8 cellular contexts compared by ENCODE assay signal in the genomic region with DNA sequence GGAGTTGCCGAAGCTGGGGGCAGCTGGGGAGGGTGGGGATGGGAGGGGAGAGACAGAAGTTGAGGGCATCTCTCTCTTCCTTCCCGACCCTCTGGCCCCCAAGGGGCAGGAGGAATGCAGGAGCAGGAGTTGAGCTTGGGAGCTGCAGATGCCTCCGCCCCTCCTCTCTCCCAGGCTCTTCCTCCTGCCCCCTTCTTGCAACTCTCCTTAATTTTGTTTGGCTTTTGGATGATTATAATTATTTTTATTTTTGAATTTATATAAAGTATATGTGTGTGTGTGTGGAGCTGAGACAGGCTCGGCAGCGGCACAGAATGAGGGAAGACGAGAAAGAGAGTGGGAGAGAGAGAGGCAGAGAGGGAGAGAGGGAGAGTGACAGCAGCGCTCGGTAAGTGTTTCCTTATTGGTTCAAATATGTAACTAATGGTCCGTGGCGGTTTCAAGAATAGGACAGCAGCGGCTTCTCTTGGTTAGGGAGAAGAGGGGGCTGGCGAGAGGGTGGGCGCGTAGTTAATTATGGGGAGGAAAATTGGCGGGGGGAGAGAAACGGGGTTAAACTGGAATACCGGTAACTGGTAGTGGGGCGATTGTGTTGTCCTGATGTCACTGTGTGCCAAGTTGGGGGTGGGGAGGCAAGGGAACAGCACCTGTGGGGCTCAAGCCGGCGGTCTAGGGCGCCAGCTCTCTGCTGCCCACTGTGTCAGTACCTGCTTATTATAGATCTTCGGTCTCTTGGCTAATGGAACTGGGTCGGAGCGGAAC. TPM values are rescaled to one million over a fixed set of nuclear protein-coding genes. Genes with fewer than 3 reads are reported as not detected.
DNase-seq lines count a peak whose midpoint lies in the region; ATAC-seq and TF ChIP-seq lines count a peak whose summit lies in the region.

No MANE protein-coding gene starts in this region.

- peak overlapping the region; percentile 47 for H2AFZ ChIP-seq in GM23248

- H3K27ac ChIP-seq in GM23248 (peak overlapping the region; percentile 99), right cardiac atrium (ENCODE audit: low read length) (no peak overlapping the region), spleen (peak overlapping the region in 3 of 8 donors; percentile 33 to 58 (median 44))

- H3K36me3 Mint-ChIP-seq in WTC11, result no peaks in the 10 kb centered on the region; the same call in 1 of the 2 replicates

- H3K27me3 ChIP-seq in GM23248 (replicated peaks; ENCODE audit: insufficient read depth) (no peaks in the 10 kb centered on the region), right cardiac atrium (ENCODE audit: control insufficient read depth, insufficient read depth) (no peaks in the 10 kb centered on the region), spleen (replicated peaks in 1 of 7) (peaks cover 9 to 100% (median 89%) of the 10 kb centered on the region in 7 donors)

- peak overlapping the region; percentile 63 for H3K4me3 Mint-ChIP-seq in WTC11

- POLR2A ChIA-PET in WTC11 (lab: Charles Lee), result interaction anchor here (0.5 to 0.7 kb wide), 2 partner anchors 15 to 23 kb away, joined by 3 read pairs; no protein-coding TSS in a partner anchor

- DNase-seq in GM12865 (ENCODE audit: low read depth) (no peak), GM23248 (peak; percentile 71), LNCaP clone FGC (ENCODE audit: low read depth) (no peak), WTC11 (ENCODE audit: low spot score) (no peak), right cardiac atrium (no peak), spleen (no peak), Ammon's horn (ENCODE audit: low spot score) (no peak), ureter (ENCODE audit: low spot score) (no peak)

- H3K27ac Mint-ChIP-seq in WTC11, result no peak overlapping the region

- TF ChIP-seq CTCF in GM12865 (IDR thresholded peaks at IDR 0.05; ENCODE audit: insufficient read depth, low read depth, low read length, missing control alignments), result peak; percentile 8
- TF ChIP-seq CTCF in LNCaP clone FGC (IDR thresholded peaks at IDR 0.05; ENCODE audit: control insufficient read depth, extremely low read depth, insufficient read depth), result no peak
- no peak for TF ChIP-seq CTCF in WTC11 (IDR thresholded peaks at IDR 0.05)
- TF ChIP-seq CTCF in spleen (IDR thresholded peaks at IDR 0.05 in 8 of 11, conservative IDR thresholded peaks at IDR 0.05 in 3 of 11), result no peak

- peaks cover 17% of the 10 kb centered on the region; the same call in 1 of the 2 replicates for H3F3A ChIP-seq in GM23248 (ENCODE audit: insufficient read depth)

- no peaks in the 10 kb centered on the region for H4K20me1 ChIP-seq in GM23248 (ENCODE audit: insufficient read depth)

- in situ Hi-C loops in GM23248 (cut with MboI), result no loop called here

- H3K4me1 ChIP-seq in GM23248 (ENCODE audit: insufficient read depth), result peaks cover 47% of the 10 kb centered on the region
- no peaks in the 10 kb centered on the region for H3K4me1 ChIP-seq in right cardiac atrium (ENCODE audit: control insufficient read depth, insufficient read depth, low read length)
- peaks cover 7 to 52% (median 39%) of the 10 kb centered on the region in 6 donors for H3K4me1 ChIP-seq in spleen

- peak overlapping the region; percentile 85 for H3K4me2 ChIP-seq in GM23248 (ENCODE audit: unreplicated experiment)

- H3K9ac ChIP-seq in GM23248, result peak overlapping the region; percentile 97

- H3K36me3 ChIP-seq in GM23248 (ENCODE audit: low read depth) (no peaks in the 10 kb centered on the region), spleen (no peaks in the 10 kb centered on the region)

- TF ChIP-seq POLR2A in spleen (IDR thresholded peaks at IDR 0.05), result no peak

- H3K4me3 ChIP-seq in GM12865 (ENCODE audit: low read depth, low read length), result peak overlapping the region; percentile 63
- peak overlapping the region; percentile 78 for H3K4me3 ChIP-seq in GM23248
- H3K4me3 ChIP-seq in LNCaP clone FGC (ENCODE audit: low read depth, low read length), result peak overlapping the region; percentile 95
- H3K4me3 ChIP-seq in right cardiac atrium (ENCODE audit: low read length), result peak overlapping the region; percentile 53
- peak overlapping the region; percentile 20 to 71 (median 32) for H3K4me3 ChIP-seq in spleen

- CTCF ChIA-PET in WTC11 (lab: Charles Lee), result interaction anchor here (0.5 to 2.6 kb wide), 20 partner anchors 10 to 308 kb away, joined by 3 to 40 read pairs (median 4); partner anchors contain the start of genes COPZ1, HOXC10, HOXC4 and HOXC5

- intact Hi-C loops in right cardiac atrium (cut with DNase I) (loop anchor here in 1 of 4 donors (10.0 kb wide), 1 partner anchor 348 kb away; the partner anchor contains the start of gene GPR84), spleen (cut with DNase I; ENCODE audit: low total_unique reads) (no loop called here)

- H3K79me2 ChIP-seq in GM23248 (ENCODE audit: insufficient read depth), result peaks cover 63% of the 10 kb centered on the region

- H3K4me1 Mint-ChIP-seq in WTC11, result peaks cover 26% of the 10 kb centered on the region

- 1% methylated on average over 18 to 24 of the region's 24 CpGs for WGBS in GM23248 (ENCODE audit: low coverage in 1 of 2, low lambda C conversion rate in 2 of 2, missing lambda C conversion rate in 2 of 2), 2 experiments
- WGBS in right cardiac atrium, result 4% methylated on average over 24 of the region's 24 CpGs
- WGBS in spleen, 5 donors, result 3 to 4% (median 4%) methylated on average over 24 of the region's 24 CpGs

- H3K9me2 ChIP-seq in GM23248 (ENCODE audit: insufficient read depth), result no peaks in the 10 kb centered on the region

- peak; percentile 16 for ATAC-seq in WTC11
- ATAC-seq in right cardiac atrium, result peak; percentile 17 to 41

- H3K27me3 Mint-ChIP-seq in WTC11 (ENCODE audit: low read depth), result peaks cover 99% of the 10 kb centered on the region

- H3K9me3 Mint-ChIP-seq in WTC11, result no peaks in the 10 kb centered on the region

- H3K9me3 ChIP-seq in GM23248 (ENCODE audit: low read depth), result no peaks in the 10 kb centered on the region
- H3K9me3 ChIP-seq in right cardiac atrium (ENCODE audit: control insufficient read depth, low read length), result no peaks in the 10 kb centered on the region
- H3K9me3 ChIP-seq in spleen, result no peaks in the 10 kb centered on the region

TF ChIP-seq in WTC11, 78 proteins besides CTCF, POLR2A, EP300 and RAD21 (continues in another document):
- TF ChIP-seq RELA (CRISPR knock-in tag; IDR thresholded peaks at IDR 0.05; ENCODE audit: borderline replicate concordance) (no peak), ZNF138 (CRISPR knock-in tag; conservative IDR thresholded peaks at IDR 0.05) (no peak), ZNF121 (CRISPR knock-in tag; IDR thresholded peaks at IDR 0.05) (no peak)
- TF ChIP-seq, protein P1, sequence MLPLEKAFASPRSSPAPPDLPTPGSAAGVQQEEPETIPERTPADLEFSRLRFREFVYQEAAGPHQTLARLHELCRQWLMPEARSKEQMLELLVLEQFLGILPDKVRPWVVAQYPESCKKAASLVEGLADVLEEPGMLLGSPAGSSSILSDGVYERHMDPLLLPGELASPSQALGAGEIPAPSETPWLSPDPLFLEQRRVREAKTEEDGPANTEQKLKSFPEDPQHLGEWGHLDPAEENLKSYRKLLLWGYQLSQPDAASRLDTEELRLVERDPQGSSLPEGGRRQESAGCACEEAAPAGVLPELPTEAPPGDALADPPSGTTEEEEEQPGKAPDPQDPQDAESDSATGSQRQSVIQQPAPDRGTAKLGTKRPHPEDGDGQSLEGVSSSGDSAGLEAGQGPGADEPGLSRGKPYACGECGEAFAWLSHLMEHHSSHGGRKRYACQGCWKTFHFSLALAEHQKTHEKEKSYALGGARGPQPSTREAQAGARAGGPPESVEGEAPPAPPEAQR (CRISPR knock-in tag; IDR thresholded peaks at IDR 0.05), result no peak

RNA-seq across cellular contexts. Expression of gene HOXC8, which starts 8.4 kb away (rescaled TPM):
- total RNA-seq in GM23248 (2014; rRNA removed; shearing (Covaris generic)), result 3.8 and 11.3 TPM in 2 replicates
- polyA plus RNA-seq in GM23248 (2016; fragmentation: Nextera tagmentation; extraction: Ambion mirVana) (16.7 and 20.8 TPM in 2 replicates), right cardiac atrium (not detected), spleen (under 1 TPM in 2 of 3 donors, not detected in 1; 0.04 to 0.10 TPM)
- total RNA-seq in WTC11 (2021) (not detected in 3 replicates), right cardiac atrium (not detected), spleen (not detected), ureter (1.5 TPM)

RNA-seq across cellular contexts. Expression of gene HOXC6, which starts 11.0 kb away (rescaled TPM):
- total RNA-seq in GM23248 (2014; rRNA removed; shearing (Covaris generic)), result 3.6 and 4.9 TPM in 2 replicates
- polyA plus RNA-seq in GM23248 (2016; fragmentation: Nextera tagmentation; extraction: Ambion mirVana) (19.9 and 20.5 TPM in 2 replicates), right cardiac atrium (0.48 TPM), spleen (under 1 TPM in 2 of 3 donors, not detected in 1; 0.11 to 0.16 TPM)
- total RNA-seq in WTC11 (2021) (not detected in 3 replicates), right cardiac atrium (under 1 TPM in 3 of 4 donors, not detected in 1; 0.34 to 0.65 (median 0.42) TPM), spleen (under 1 TPM in 4 of 7 donors, not detected in 3; 0.19 to 0.52 (median 0.34) TPM), ureter (2.3 TPM)

RNA-seq across cellular contexts. Expression of gene HOXC5, which starts 15.6 kb away (rescaled TPM):
- total RNA-seq in GM23248 (2014; rRNA removed; shearing (Covaris generic)), result 1.1 and 1.8 TPM in 2 replicates
- polyA plus RNA-seq in GM23248 (2016; fragmentation: Nextera tagmentation; extraction: Ambion mirVana) (0.65 and 1.3 TPM in 2 replicates), right cardiac atrium (0.11 TPM), spleen (under 1 TPM in 1 of 3 donors, not detected in 2; 0.06 TPM)
- total RNA-seq in WTC11 (2021) (not detected in 3 replicates), right cardiac atrium (not detected), spleen (not detected), ureter (1.7 TPM)

RNA-seq across cellular contexts. Expression of gene HOXC9, which starts 17.2 kb away (rescaled TPM):
- 2.5 and 3.7 TPM in 2 replicates for total RNA-seq in GM23248 (2014; rRNA removed; shearing (Covaris generic))
- polyA plus RNA-seq in GM23248 (2016; fragmentation: Nextera tagmentation; extraction: Ambion mirVana) (5.5 and 6.0 TPM in 2 replicates), right cardiac atrium (not detected), spleen (under 1 TPM in 1 of 3 donors, not detected in 2; 0.05 TPM)
- total RNA-seq in WTC11 (2021) (not detected in 3 replicates), right cardiac atrium (under 1 TPM in 1 of 4 donors, not detected in 3; 0.15 TPM), spleen (not detected), ureter (1.7 TPM)

RNA-seq across cellular contexts. Expression of gene HOXC10, which starts 32.3 kb away (rescaled TPM):
- total RNA-seq in GM23248 (2014; rRNA removed; shearing (Covaris generic)), result not detected in 2 replicates
- polyA plus RNA-seq in GM23248 (2016; fragmentation: Nextera tagmentation; extraction: Ambion mirVana) (not detected in 2 replicates), right cardiac atrium (not detected), spleen (not detected)
- total RNA-seq in WTC11 (2021) (0.09 TPM in 1 of 3 replicates, not detected in the others), right cardiac atrium (not detected), spleen (not detected), ureter (8.5 TPM)

Comparison
In these comparisons a context has a peak if more than half of its experiments do, and no peak if none do; other contexts are left out.
1. H3K4me3 ChIP-seq: peak in every context shown above with its lines; median percentile 95 in LNCaP clone FGC; 78 in GM23248; 63 in GM12865; 53 in right cardiac atrium; 32 in spleen.